8 cellular contexts compared by ENCODE assay signal in the genomic region with DNA sequence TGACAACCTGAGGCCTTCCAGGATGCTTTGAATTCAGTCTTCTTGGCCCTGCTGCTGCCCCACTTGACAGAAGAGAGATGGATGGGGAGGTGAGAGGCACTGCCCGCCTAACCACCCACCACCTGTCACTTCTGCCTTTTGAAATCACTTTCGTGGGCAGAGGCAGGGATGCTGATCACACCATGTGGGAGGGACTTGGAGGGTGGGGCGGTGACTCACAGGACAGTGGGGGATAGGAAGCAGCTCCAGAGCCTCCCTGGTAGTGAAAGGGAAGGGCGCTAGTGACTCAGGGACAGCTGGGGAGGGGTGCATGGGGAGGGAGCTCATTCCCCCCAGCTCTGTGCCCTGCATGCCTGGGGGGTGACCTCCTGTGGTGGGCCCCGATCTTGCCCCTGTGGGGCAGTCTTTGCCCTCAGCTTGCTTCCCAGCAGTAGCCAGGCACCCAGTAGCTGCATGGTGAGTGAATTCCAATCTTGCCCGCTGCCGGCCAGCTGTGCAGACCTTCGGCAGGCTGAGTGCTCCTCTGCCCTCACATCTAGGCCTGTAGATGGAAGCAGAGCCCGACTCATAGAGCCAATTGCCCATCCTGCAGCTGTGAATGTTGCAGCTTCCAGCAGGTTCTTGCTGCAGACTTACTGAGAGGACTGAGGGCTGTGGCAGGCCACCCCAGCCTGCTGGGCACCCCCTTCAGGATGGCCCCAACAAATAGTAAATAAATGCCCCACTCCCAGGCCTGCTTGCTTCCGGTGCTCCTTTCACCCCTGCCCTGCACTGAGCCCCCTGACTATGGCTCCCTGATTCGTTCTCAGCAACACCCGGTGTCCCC. TPM values are rescaled to one million over a fixed set of nuclear protein-coding genes. Genes with fewer than 3 reads are reported as not detected.
DNase-seq lines count a peak whose midpoint lies in the region; ATAC-seq and TF ChIP-seq lines count a peak whose summit lies in the region.
"Not testable (repeated sequence)": the region's sequence is repeated elsewhere in the genome, so short reads cannot be mapped to it uniquely, and the experiment has no call there.

No MANE protein-coding gene starts in this region.

- H3K4me1 ChIP-seq in OCI-LY7 (ENCODE audit: insufficient read depth, low read length, poor library complexity, severe bottlenecking): not testable (repeated sequence)

- H3K9me3 ChIP-seq in OCI-LY7 (ENCODE audit: low read length): not testable (repeated sequence)

- not testable (repeated sequence) for H3K36me3 ChIP-seq in OCI-LY7 (ENCODE audit: insufficient read depth, low read length)

- H3K4me2 ChIP-seq in OCI-LY7 (ENCODE audit: low read length): not testable (repeated sequence)

- not testable (repeated sequence) for BruUV-seq in OCI-LY7 (replicated peaks; lab: Mats Ljungman, UMichigan)

- not testable (repeated sequence) for H3K79me2 ChIP-seq in OCI-LY7 (ENCODE audit: insufficient read depth, low read depth, low read length)

- H2AFZ ChIP-seq in OCI-LY7 (ENCODE audit: low read length): not testable (repeated sequence)

- not testable (repeated sequence) for H4K20me1 ChIP-seq in OCI-LY7 (ENCODE audit: insufficient read depth, low read length)

- not testable (repeated sequence) for TF ChIP-seq CTCF in OCI-LY7 (conservative IDR thresholded peaks at IDR 0.05; ENCODE audit: low read length); coronary artery (IDR thresholded peaks at IDR 0.05)

- H3K4me3 ChIP-seq in OCI-LY7 (ENCODE audit: low read depth, low read length, poor library complexity, severe bottlenecking); coronary artery: not testable (repeated sequence)

- POLR2A ChIA-PET in OCI-LY7 (lab: Charles Lee): not testable (repeated sequence)

- ATAC-seq in GM19463 (IDR thresholded peaks at IDR 0.05; ENCODE audit: unreplicated experiment): peak; percentile 74
- peak; percentile 24 to 83 for ATAC-seq in left cardiac atrium

- CTCF ChIA-PET in OCI-LY7 (lab: Charles Lee; ENCODE audit: unreplicated experiment): not testable (repeated sequence)

- intact Hi-C loops in OCI-LY7 (cut with micrococcal nuclease; ENCODE audit: unreplicated experiment); left cardiac atrium (cut with DNase I): not testable (repeated sequence)

- not testable (repeated sequence) for H3K9me2 ChIP-seq in OCI-LY7 (ENCODE audit: insufficient read depth, low read length)

- DNase-seq in AG08395 (ENCODE audit: low spot score): peak; percentile 50
- peak; percentile 4 for DNase-seq in OCI-LY7 (ENCODE audit: low spot score)
- DNase-seq in activated T-cell treated with anti-CD3 and anti-CD28 coated beads, Interleukin-2, amount 50 U/mL, for 1 hour: peak; percentile 12
- peak; percentile 31 for DNase-seq in coronary artery (ENCODE audit: low spot score)
- not testable (repeated sequence) for DNase-seq in left cardiac atrium
- peak; percentile 57 for DNase-seq in mucosa of gallbladder (ENCODE audit: low spot score)
- peak; percentile 36 for DNase-seq in stimulated activated CD4-positive, alpha-beta T cell treated with anti-CD3 and anti-CD28 coated beads, Interleukin-2, amount 100 ng/mL, for 4 hours (ENCODE audit: low read depth)

- not testable (repeated sequence) for H3K27ac ChIP-seq in OCI-LY7 (ENCODE audit: low read depth, low read length, poor library complexity, severe bottlenecking); coronary artery

RNA-seq across cellular contexts. Expression of a gene that starts 28.6 kb away (rescaled TPM):
- not detected in 2 replicates for total RNA-seq in OCI-LY7 (2014; rRNA removed; shearing (Covaris generic))
- total RNA-seq in OCI-LY7 (2022): not detected in 2 replicates
- total RNA-seq in left cardiac atrium: 1 to 10 TPM; 6.8 to 8.3 TPM
- total RNA-seq in mucosa of gallbladder: 3.0 TPM

RNA-seq across cellular contexts. Expression of a gene that starts 53.1 kb away (rescaled TPM):
- total RNA-seq in OCI-LY7 (2014; rRNA removed; shearing (Covaris generic)): 0.06 TPM in 1 of 2 replicates, not detected in the other
- total RNA-seq in OCI-LY7 (2022): 0.11 TPM in 1 of 2 replicates, not detected in the other
- 1 to 10 TPM; 1.6 to 2.3 TPM for total RNA-seq in left cardiac atrium
- total RNA-seq in mucosa of gallbladder: 0.95 TPM
